ENCODE assay signal across 20 cellular contexts in the genomic region with DNA sequence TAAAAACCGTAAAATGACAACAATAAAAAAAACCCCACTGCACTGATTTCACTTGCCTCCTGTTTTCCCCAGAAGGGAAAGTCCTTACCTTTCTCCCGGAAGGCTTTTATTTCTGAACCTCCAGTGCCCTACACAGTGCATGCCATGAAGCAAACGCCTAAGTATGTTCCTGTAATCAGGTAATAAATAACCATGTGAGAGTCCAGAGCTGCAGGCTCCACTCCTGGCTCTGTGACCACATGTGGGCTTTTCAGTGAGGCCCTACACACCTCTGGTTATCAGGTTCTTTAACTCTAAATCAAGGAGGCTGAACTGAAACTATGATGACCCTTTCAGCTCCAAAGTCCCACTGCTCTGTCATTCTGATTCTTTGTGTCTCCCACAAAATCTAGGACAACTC. TPM values are rescaled to one million over a fixed set of nuclear protein-coding genes. Genes with fewer than 3 reads are reported as not detected.
"Had no signal": no experiment of that assay in that cellular context is flagged by ENCODE, and none has a peak within 500 bp of the region (broad histone marks: within the 10 kb centered on the region; RNA-seq: fewer than 3 reads in every experiment).

No MANE protein-coding gene starts in this region.

- H3K27me3 ChIP-seq: dorsolateral prefrontal cortex, gastrocnemius medialis, left lung, testis, tibial artery had no signal

- H3K9me3 ChIP-seq: gastrocnemius medialis, left lung, testis, tibial artery had no signal

- ATAC-seq: gastrocnemius medialis; left lung; natural killer cell; sciatic nerve; stimulated activated memory B cell treated with anti-CD40 and anti-IgM and Interleukin-4, amounts not matched to agents 10 μg/mL and 1 μg/mL and 100 μg/mL, for 72 hours; stimulated activated naive CD8-positive, alpha-beta T cell treated with anti-CD3 and anti-CD28 coated beads, Interleukin-15, Interleukin-2, amounts not matched to agents 100 U/mL and 50 U/mL, for 24 hours had no signal

- DNase-seq: cerebellar nuclear complex; dorsolateral prefrontal cortex; effector CD4-positive, alpha-beta T cell; foreskin fibroblast; gastrocnemius medialis; head of caudate nucleus; kidney; left lung; mesenchymal stem cell; midbrain; natural killer cell; stimulated activated CD4-positive, alpha-beta T cell treated with anti-CD3 and anti-CD28 coated beads, Interleukin-2, amount 100 ng/mL, for 24 hours; stimulated activated CD4-positive, alpha-beta T cell treated with anti-CD3 and anti-CD28 coated beads, Interleukin-4, amount 100 ng/mL, for 24 hours; stimulated activated naive CD8-positive, alpha-beta T cell treated with anti-CD3 and anti-CD28 coated beads, Interleukin-15, Interleukin-2, amounts not matched to agents 100 U/mL and 50 U/mL, for 24 hours; substantia nigra; testis; tibial artery had no signal

- H3K36me3 ChIP-seq: gastrocnemius medialis, left lung, tibial artery had no signal

- H3K4me3 ChIP-seq: dorsolateral prefrontal cortex, gastrocnemius medialis, left lung, testis, tibial artery had no signal

- H3K27ac ChIP-seq: dorsolateral prefrontal cortex, gastrocnemius medialis, left lung, parathyroid adenoma, testis, tibial artery had no signal

- H3K4me1 ChIP-seq: gastrocnemius medialis, left lung, parathyroid adenoma, testis, tibial artery had no signal

RNA-seq across cellular contexts. Expression of a gene that starts 20.8 kb away (rescaled TPM):
- total RNA-seq: natural killer cell had no signal
